In the genomic region with DNA sequence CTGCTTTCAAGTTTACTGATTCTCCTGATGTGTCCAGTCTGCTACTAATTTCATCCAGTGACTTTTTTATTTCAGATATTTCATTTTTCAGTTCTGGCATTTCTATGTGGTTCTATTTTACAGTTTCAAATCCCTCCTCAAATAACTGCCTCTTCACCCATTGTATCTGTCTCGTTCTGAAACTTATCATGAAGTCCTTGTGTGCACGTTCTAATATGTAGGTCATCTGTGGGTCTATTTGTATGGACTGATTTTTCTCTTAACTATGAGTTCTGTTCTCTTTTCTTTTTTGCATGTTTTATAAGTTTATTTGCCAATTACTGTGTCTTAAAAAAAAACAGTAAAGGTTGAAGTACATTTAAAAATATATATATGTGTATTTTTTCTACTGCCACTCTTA, we compare ENCODE assay signal across 11 cellular contexts. TPM values are rescaled to one million over a fixed set of nuclear protein-coding genes. Genes with fewer than 3 reads are reported as not detected.
"Had no signal": no experiment of that assay in that cellular context is flagged by ENCODE, and none has a peak within 500 bp of the region (broad histone marks: within the 10 kb centered on the region; RNA-seq: fewer than 3 reads in every experiment).

No MANE protein-coding gene starts in this region.

- FAIRE-seq: H1, H54 had no signal

- H3K27ac ChIP-seq: GM23248 had no signal

- H3K9me3 ChIP-seq: HAP-1 had no signal

- H3K36me3 ChIP-seq: HAP-1 had no signal

- DNase-seq: GM23248, GOT3, H7, H9, HCEC 1CT, HFFc6 had no signal

- H2AFZ ChIP-seq: GM23248, GM23338 had no signal

- ATAC-seq: GM23338, HCT116 had no signal

- H3K4me2 ChIP-seq: GM23338 had no signal

- H3K4me3 ChIP-seq: GM23248, GM23338, HAP-1 had no signal

- H3K9ac ChIP-seq: GM23248 had no signal

- H3K4me1 ChIP-seq: HAP-1 had no signal

RNA-seq across cellular contexts. Expression of a gene that starts 43.3 kb away (rescaled TPM):
- total RNA-seq: HFFc6 had no signal
